In genomic region chrX:46953597-46953996, GRCh38 we compare ENCODE assay signal across 9 cellular contexts. TPM values are rescaled to one million over a fixed set of nuclear protein-coding genes. Genes with fewer than 3 reads are reported as not detected.
DNase-seq lines count a peak whose midpoint lies in the region; ATAC-seq, FAIRE-seq and TF ChIP-seq lines count a peak whose summit lies in the region.
"Had no signal": no experiment of that assay in that cellular context is flagged by ENCODE, and none has a peak within 500 bp of the region (broad histone marks: within the 10 kb centered on the region; RNA-seq: fewer than 3 reads in every experiment).

No MANE protein-coding gene starts in this region.

- peak; percentile 54 for ATAC-seq in GM18868 (IDR thresholded peaks at IDR 0.05; ENCODE audit: unreplicated experiment)
- peak; percentile 76 for ATAC-seq in HG03066 (IDR thresholded peaks at IDR 0.05; ENCODE audit: low read depth, unreplicated experiment)
- ATAC-seq in GM12878: peak; percentile 76
- ATAC-seq in PC-3: no peak

- H3K4me2 ChIP-seq in GM12878 (ENCODE audit: control insufficient read depth, insufficient read depth): peak overlapping the region; percentile 12
- H3K4me2 ChIP-seq in neural progenitor cell: peak overlapping the region; percentile 66
- no peak overlapping the region for H3K4me2 ChIP-seq in PC-3 (ENCODE audit: low read length)

- H3K9ac ChIP-seq in GM12878 (ENCODE audit: control insufficient read depth, insufficient read depth, low read length) (no peak overlapping the region), neural progenitor cell (no peak overlapping the region), PC-3 (ENCODE audit: low read length) (no peak overlapping the region)

- RAD21 ChIA-PET in GM12878 (lab: Charles Lee; ENCODE audit: unreplicated experiment): interaction anchor here (0.8 to 3.1 kb wide), 2 partner anchors 10 to 391 kb away, joined by 3 to 11 read pairs; no protein-coding TSS in a partner anchor

- H3K27ac ChIP-seq in GM12878 (ENCODE audit: control insufficient read depth, insufficient read depth): peak overlapping the region; percentile 50; the same call in 1 of the 2 replicates
- peak overlapping the region; percentile 91 for H3K27ac ChIP-seq in neural progenitor cell
- H3K27ac ChIP-seq in PC-3 (ENCODE audit: low read length): no peak overlapping the region

- H3K79me2 ChIP-seq in GM12878 (ENCODE audit: control insufficient read depth, insufficient read depth, low read length) (no peaks in the 10 kb centered on the region), neural progenitor cell (ENCODE audit: low read depth) (peaks cover 93% of the 10 kb centered on the region), PC-3 (ENCODE audit: low read length) (peaks cover 45% of the 10 kb centered on the region)

- peak; percentile 85 for FAIRE-seq in GM12878 (lab: Jason Lieb, UNC)
- FAIRE-seq: islet of Langerhans had no signal

- H3K4me3 ChIP-seq in GM12878 (no peak overlapping the region), neural progenitor cell (peak overlapping the region; percentile 37), PC-3 (ENCODE audit: low read length) (no peak overlapping the region)

- TF ChIP-seq EP300 in GM12878 (IDR thresholded peaks at IDR 0.05; ENCODE audit: borderline replicate concordance in 1 of 2, control insufficient read depth in 1 of 2, low read depth in 2 of 2, low read length in 2 of 2): no peak

- H3F3A ChIP-seq in neural progenitor cell (ENCODE audit: low read depth) (peaks cover 19% of the 10 kb centered on the region), PC-3 (ENCODE audit: low read length, unreplicated experiment) (no peaks in the 10 kb centered on the region)

- intact Hi-C loops in GM12878 (cut with micrococcal nuclease; ENCODE audit: unreplicated experiment) (loop anchor here (1.0 kb wide), 1 partner anchor 14 kb away; no protein-coding TSS in a partner anchor), PC-3 (cut with micrococcal nuclease) (no loop called here)

- H3K9me3 Mint-ChIP-seq in neural progenitor cell: peaks cover 2% of the 10 kb centered on the region

- H3K27me3 ChIP-seq in GM12878 (replicated peaks in 1 of 2; ENCODE audit: control insufficient read depth in 2 of 2, insufficient read depth in 2 of 2, low read length in 1 of 2) (no peaks in the 10 kb centered on the region; a peak in 1 of 4 replicates), neural progenitor cell (no peaks in the 10 kb centered on the region), PC-3 (ENCODE audit: low read length) (no peaks in the 10 kb centered on the region)

- no peak for TF ChIP-seq POLR2A in GM12878 (IDR thresholded peaks at IDR 0.05; ENCODE audit: low read depth, low read length)

- CTCF ChIA-PET in GM12878 (lab: Yijun Ruan, JAX): interaction anchor here (1.0 kb wide), 2 partner anchors 10 to 267 kb away, joined by 3 read pairs; no protein-coding TSS in a partner anchor
- CTCF ChIA-PET in PC-3 (lab: Charles Lee): no interaction called here

- H3K9me3 ChIP-seq in GM12878 (replicated peaks; ENCODE audit: control insufficient read depth, insufficient read depth, low read length): no peaks in the 10 kb centered on the region
- H3K9me3 ChIP-seq in neural progenitor cell (ENCODE audit: low read depth): no peaks in the 10 kb centered on the region
- no peaks in the 10 kb centered on the region for H3K9me3 ChIP-seq in PC-3 (ENCODE audit: low read length)

- H3K36me3 ChIP-seq in GM12878 (ENCODE audit: control insufficient read depth in 2 of 2, insufficient read depth in 2 of 2, low read length in 1 of 2): no peaks in the 10 kb centered on the region
- H3K36me3 ChIP-seq in neural progenitor cell: no peaks in the 10 kb centered on the region
- no peaks in the 10 kb centered on the region for H3K36me3 ChIP-seq in PC-3 (ENCODE audit: low read depth, low read length)

- no peaks in the 10 kb centered on the region for H3K9me2 ChIP-seq in PC-3 (replicated peaks; ENCODE audit: low read length)

- H3K4me3 Mint-ChIP-seq in neural progenitor cell: peak overlapping the region; percentile 74

- SMC1A ChIA-PET in GM12878 (lab: Charles Lee; ENCODE audit: uncharacterized antibody, unreplicated experiment): interaction anchor here (0.9 to 4.0 kb wide), 4 partner anchors 9 to 29 kb away, joined by 3 to 23 read pairs (median 3); no protein-coding TSS in a partner anchor

- H3K36me3 Mint-ChIP-seq in neural progenitor cell: no peaks in the 10 kb centered on the region

- TF ChIP-seq CTCF in GM12878 (IDR thresholded peaks at IDR 0.05 in 2 of 3, conservative IDR thresholded peaks at IDR 0.05 in 1 of 3; ENCODE audit: control insufficient read depth in 2 of 3, extremely low read depth in 1 of 3, insufficient read depth in 1 of 3, low read depth in 3 of 3, low read length in 3 of 3): no peak
- no peak for TF ChIP-seq CTCF in neural progenitor cell (IDR thresholded peaks at IDR 0.05)
- TF ChIP-seq CTCF in PC-3 (conservative IDR thresholded peaks at IDR 0.05; ENCODE audit: low read depth, low read length): no peak

- H3K4me1 ChIP-seq in GM12878 (ENCODE audit: control insufficient read depth, insufficient read depth, low read length) (peaks cover 16% of the 10 kb centered on the region), neural progenitor cell (peaks cover 30% of the 10 kb centered on the region), PC-3 (ENCODE audit: insufficient read depth, low read length) (peaks cover 5% of the 10 kb centered on the region; the same call in 1 of the 2 replicates)

- H2AFZ ChIP-seq in GM12878 (ENCODE audit: control insufficient read depth, low read depth, low read length): no peak overlapping the region
- H2AFZ ChIP-seq in neural progenitor cell (replicated peaks): no peak overlapping the region
- H2AFZ ChIP-seq in PC-3 (ENCODE audit: low read length): no peak overlapping the region

- H4K20me1 ChIP-seq in GM12878 (ENCODE audit: control insufficient read depth, insufficient read depth): no peaks in the 10 kb centered on the region
- peaks cover 53% of the 10 kb centered on the region for H4K20me1 ChIP-seq in neural progenitor cell (ENCODE audit: low read depth)
- no peaks in the 10 kb centered on the region for H4K20me1 ChIP-seq in PC-3 (ENCODE audit: low read length)

- POLR2A ChIA-PET in GM12878 (lab: Charles Lee) (no interaction called here), PC-3 (lab: Charles Lee; ENCODE audit: unreplicated experiment) (no interaction called here)

- DNase-seq in GM12878 (ENCODE audit: low read depth, low spot score) (no peak), neural progenitor cell (ENCODE audit: low spot score) (peak; percentile 66), PC-3 (no peak), D341Med (ENCODE audit: low spot score) (no peak), NCI-H2081 treated with DMSO at 0.1 percent for 48 hours (lab: John Stamatoyannopoulos, UW) (no peak), NCI-H1092 treated with DMSO at 0.1 percent for 48 hours (lab: John Stamatoyannopoulos, UW) (no peak)

- no TSS peak for BruUV-seq in GM12878 (replicated peaks; lab: Mats Ljungman, UMichigan)
- no TSS peak for BruUV-seq in PC-3 (replicated peaks; lab: Mats Ljungman, UMichigan)

- peaks cover 35% of the 10 kb centered on the region for H3K4me1 Mint-ChIP-seq in neural progenitor cell

- no peaks in the 10 kb centered on the region for H3K27me3 Mint-ChIP-seq in neural progenitor cell (ENCODE audit: insufficient read depth, low read depth)

- TF ChIP-seq RAD21 in GM12878 (IDR thresholded peaks at IDR 0.05; ENCODE audit: insufficient read depth, low read depth, low read length): no peak

- 0% methylated on average over 2 of the region's 2 CpGs for WGBS in GM12878 (ENCODE audit: insufficient coverage, insufficient replicate concordance, low lambda C conversion rate, missing lambda C conversion rate)

- in situ Hi-C loops in GM12878 (cut with MboI): no loop called here

- H3K27ac Mint-ChIP-seq in neural progenitor cell: peak overlapping the region; percentile 99

TF ChIP-seq in GM12878, 131 proteins besides CTCF, POLR2A, EP300 and RAD21 (continues in another document):
- TF ChIP-seq CEBPB (IDR thresholded peaks at IDR 0.05; ENCODE audit: borderline replicate concordance in 1 of 2, low read depth in 2 of 2, low read length in 2 of 2) (no peak), TAF1 (IDR thresholded peaks at IDR 0.05; ENCODE audit: borderline replicate concordance, low read depth, low read length) (no peak), SPI1 (IDR thresholded peaks at IDR 0.05; ENCODE audit: borderline replicate concordance, insufficient read depth, low read depth, low read length) (peak; percentile 36; the same call in 1 of the 2 replicates), RELA (IDR thresholded peaks at IDR 0.05; ENCODE audit: borderline replicate concordance, partially characterized antibody) (no peak), TCF3 (IDR thresholded peaks at IDR 0.05; ENCODE audit: borderline replicate concordance, insufficient read depth, low read depth, low read length) (no peak)

RNA-seq across cellular contexts. Expression of gene JADE3, which starts 41.4 kb away (rescaled TPM):
- total RNA-seq in GM12878 (2013; cell fraction: nucleolus; rRNA removed): 8.0 and 9.6 TPM in 2 replicates
- total RNA-seq in GM12878 (2014; rRNA removed): 0.51 and 0.54 TPM in 2 replicates
- 0.51 and 0.63 TPM in 2 replicates for total RNA-seq in GM12878 (2014; rRNA removed; fragmentation: Illumina TruSeq; extraction: Trizol)
- 0.80 and 0.88 TPM in 2 replicates for total RNA-seq in GM12878 (2021)
- 1.4 TPM for polyA plus RNA-seq in GM12878 (2011; ENCODE audit: low read depth)
- 12.9 and 13.0 TPM in 2 replicates for polyA plus RNA-seq in GM12878 (2011; rRNA removed)
- polyA plus RNA-seq in GM12878 (2011; cell fraction: cytosol; rRNA removed): 5.9 TPM in 2 replicates
- 8.1 and 9.8 TPM in 2 replicates for polyA plus RNA-seq in GM12878 (2011; cell fraction: nucleus; rRNA removed)
- 2.4 and 3.5 TPM in 2 replicates for polyA plus RNA-seq in GM12878 (2012)
- 0.75 and 0.82 TPM in 2 replicates for polyA plus RNA-seq in GM12878 (2014; fragmentation: Illumina TruSeq; extraction: Trizol)
- polyA plus RNA-seq in GM12878 (2014; fragmentation: Nextera tagmentation; extraction: Ambion mirVana): under 1 TPM; 0.06 to 0.13 TPM
- polyA plus RNA-seq in GM12878 (2014; rRNA removed): 0.32 and 0.39 TPM in 2 replicates
- polyA plus RNA-seq in GM12878 (2016; fragmentation: Nextera tagmentation; extraction: Ambion mirVana): under 1 TPM; 0.67 to 0.78 TPM
- polyA minus RNA-seq in GM12878 (2011; rRNA and poly(A)+ RNA removed): 9.3 and 12.7 TPM in 2 replicates
- 3.9 and 4.8 TPM in 2 replicates for polyA minus RNA-seq in GM12878 (2011; cell fraction: cytosol; rRNA and poly(A)+ RNA removed)
- 3.1 and 4.9 TPM in 2 replicates for polyA minus RNA-seq in GM12878 (2011; cell fraction: nucleus; rRNA and poly(A)+ RNA removed)
- 22.0 and 28.1 TPM in 2 replicates for total RNA-seq in neural progenitor cell (ENCODE audit: low replicate concordance)
- 7.1 and 7.3 TPM in 2 replicates for total RNA-seq in PC-3 (2014; rRNA removed)
